11 cellular contexts compared by ENCODE assay signal in genomic region chr13:20125129-20125782, GRCh38. TPM values are rescaled to one million over a fixed set of nuclear protein-coding genes. Genes with fewer than 3 reads are reported as not detected.
DNase-seq lines count a peak whose midpoint lies in the region; ATAC-seq and TF ChIP-seq lines count a peak whose summit lies in the region.
"Had no signal": no experiment of that assay in that cellular context is flagged by ENCODE, and none has a peak within 500 bp of the region (broad histone marks: within the 10 kb centered on the region; RNA-seq: fewer than 3 reads in every experiment).

No MANE protein-coding gene starts in this region.

- H3K4me3 Mint-ChIP-seq in activated T-cell treated with anti-CD3 and anti-CD28 coated beads, Interleukin-2, amount 50 U/mL, for 24 hours: no peak overlapping the region

- no peak overlapping the region for H3K9ac ChIP-seq in adipocyte (ENCODE audit: low read length)

- H3K27ac Mint-ChIP-seq in activated T-cell treated with anti-CD3 and anti-CD28 coated beads, Interleukin-2, amount 50 U/mL, for 24 hours: no peak overlapping the region

- DNase-seq in cardiac muscle cell (ENCODE audit: low read depth in 1 of 2, low spot score in 1 of 2): peak in 1 of 2 donors; percentile 75
- DNase-seq in left cardiac atrium: no peak
- DNase-seq in adipocyte (ENCODE audit: low read depth): peak; percentile 24
- DNase-seq in fibroblast of villous mesenchyme (ENCODE audit: low read depth): peak; percentile 28
- DNase-seq in superior temporal gyrus (ENCODE audit: extremely low spot score): peak; percentile 85
- no peak for DNase-seq in activated CD8-positive, alpha-beta memory T cell treated with anti-CD3 and anti-CD28 coated beads for 24 hours
- no peak for DNase-seq in activated T-cell treated with anti-CD3 and anti-CD28 coated beads, Interleukin-2, amount 50 U/mL, for 24 hours
- DNase-seq: NCI-H2029, spleen had no signal

- TF ChIP-seq CTCF in cardiac muscle cell (IDR thresholded peaks at IDR 0.05; ENCODE audit: low read depth, low read length) (no peak), fibroblast of villous mesenchyme (IDR thresholded peaks at IDR 0.05; ENCODE audit: insufficient read depth, low read depth, low read length) (no peak)

- H3K36me3 ChIP-seq in cardiac muscle cell: no peaks in the 10 kb centered on the region
- H3K36me3 ChIP-seq in adipocyte (ENCODE audit: control insufficient read depth, insufficient read depth, low read length, severe bottlenecking): no peaks in the 10 kb centered on the region
- H3K36me3 ChIP-seq: spleen had no signal

- peak overlapping the region; percentile 93 for H3K27ac ChIP-seq in cardiac muscle cell
- H3K27ac ChIP-seq: spleen had no signal

- H3K9me3 ChIP-seq in cardiac muscle cell (ENCODE audit: low read depth): no peaks in the 10 kb centered on the region
- H3K9me3 ChIP-seq in adipocyte (ENCODE audit: control insufficient read depth, low read length): no peaks in the 10 kb centered on the region
- H3K9me3 ChIP-seq: spleen had no signal

- intact Hi-C loops in left cardiac atrium (cut with DNase I): no loop called here

- no peak overlapping the region for H3K4me3 ChIP-seq in cardiac muscle cell
- H3K4me3 ChIP-seq in adipocyte (ENCODE audit: low read length): peak overlapping the region; percentile 55
- no peak overlapping the region for H3K4me3 ChIP-seq in fibroblast of villous mesenchyme (ENCODE audit: low read depth, low read length)
- H3K4me3 ChIP-seq: spleen had no signal

- no peaks in the 10 kb centered on the region for H3K9me3 Mint-ChIP-seq in activated T-cell treated with anti-CD3 and anti-CD28 coated beads, Interleukin-2, amount 50 U/mL, for 24 hours

- ATAC-seq in left cardiac atrium (no peak), HG03439 (IDR thresholded peaks at IDR 0.05; ENCODE audit: unreplicated experiment) (no peak)
- ATAC-seq: activated CD4-positive, CD25-positive, alpha-beta regulatory T cell treated with anti-CD3 and anti-CD28 coated beads, Interleukin-2, amount 50 U/mL, for 24 hours had no signal

- no peaks in the 10 kb centered on the region for H3K36me3 Mint-ChIP-seq in activated T-cell treated with anti-CD3 and anti-CD28 coated beads, Interleukin-2, amount 50 U/mL, for 24 hours (ENCODE audit: low read depth)

- peaks cover 20% of the 10 kb centered on the region for H3K4me1 Mint-ChIP-seq in activated T-cell treated with anti-CD3 and anti-CD28 coated beads, Interleukin-2, amount 50 U/mL, for 24 hours (ENCODE audit: low read depth)

- H3K27me3 Mint-ChIP-seq in activated T-cell treated with anti-CD3 and anti-CD28 coated beads, Interleukin-2, amount 50 U/mL, for 24 hours: peaks cover 33% of the 10 kb centered on the region

- H3K4me1 ChIP-seq in cardiac muscle cell (ENCODE audit: low read depth) (peaks cover 39% of the 10 kb centered on the region), adipocyte (ENCODE audit: control insufficient read depth, insufficient read depth, low read length) (peaks cover 32% of the 10 kb centered on the region)

- H3K27me3 ChIP-seq in cardiac muscle cell (no peaks in the 10 kb centered on the region), adipocyte (replicated peaks; ENCODE audit: control insufficient read depth, insufficient read depth, low read length) (no peaks in the 10 kb centered on the region)

RNA-seq across cellular contexts. Expression of gene GJA3, which starts 35.6 kb away (rescaled TPM):
- total RNA-seq in cardiac muscle cell: 189 and 201 TPM in 2 replicates
- polyA plus RNA-seq in cardiac muscle cell: 123 and 136 TPM in 2 replicates
- 1 to 10 TPM; 6.2 to 8.0 TPM for total RNA-seq in left cardiac atrium
- total RNA-seq in fibroblast of villous mesenchyme: 0.43 and 0.97 TPM in 2 replicates

Comparison
In these comparisons a context has a peak if more than half of its experiments do, and no peak if none do; other contexts are left out.
1. RNA of gene GJA3, which starts 35.6 kb away (total RNA-seq): 189 to 201 TPM in cardiac muscle cell; 6.2 to 8.0 TPM in left cardiac atrium and 0.43 to 0.97 TPM in fibroblast of villous mesenchyme; every median in the first group is over 10 times any median in the second.
2. DNase-seq: peak in adipocyte (single experiment), fibroblast of villous mesenchyme (single experiment) and superior temporal gyrus (single experiment); none in left cardiac atrium (single experiment), activated CD8-positive, alpha-beta memory T cell treated with anti-CD3 and anti-CD28 coated beads for 24 hours (single experiment) and activated T-cell treated with anti-CD3 and anti-CD28 coated beads, Interleukin-2, amount 50 U/mL, for 24 hours (single experiment).